Comparison of ENCODE assay signal across 11 cellular contexts in the genomic region with DNA sequence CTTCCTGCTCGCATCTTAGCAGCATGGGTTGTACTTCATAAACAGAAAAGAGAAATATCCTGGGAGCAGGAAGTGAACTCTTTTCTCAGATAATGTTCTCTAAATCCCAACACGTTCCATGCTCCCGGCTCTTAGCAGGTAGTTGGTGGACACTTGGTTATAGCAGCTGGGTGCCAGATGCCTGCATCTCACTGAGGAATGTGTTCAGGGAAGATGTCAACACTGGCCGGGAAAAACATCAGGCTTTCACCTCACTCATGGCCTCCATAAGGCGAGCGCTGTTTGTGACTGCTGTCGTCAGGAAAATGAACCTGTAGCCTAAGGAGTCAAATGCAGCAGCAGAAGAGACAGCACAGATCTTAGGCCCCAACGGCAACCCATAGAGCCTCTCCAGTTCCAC. TPM values are rescaled to one million over a fixed set of nuclear protein-coding genes. Genes with fewer than 3 reads are reported as not detected.
"Had no signal": no experiment of that assay in that cellular context is flagged by ENCODE, and none has a peak within 500 bp of the region (broad histone marks: within the 10 kb centered on the region; RNA-seq: fewer than 3 reads in every experiment).

No MANE protein-coding gene starts in this region.

- ATAC-seq: HCT116, HepG2, K562 had no signal

- H3K27ac Mint-ChIP-seq: HFFc6 had no signal

- H3K9ac ChIP-seq: GM23248 had no signal

- FAIRE-seq: HepG2, K562 had no signal

- DNase-seq: GM23248, GOT3, H7, HFFc6, KG1 had no signal

- H3K4me3 ChIP-seq: GM23248, HAP-1, K562 had no signal

- H3K4me3 Mint-ChIP-seq: HFFc6 had no signal

- H3K9me3 ChIP-seq: HAP-1 had no signal

- H3K27ac ChIP-seq: GM23248, HL-60 had no signal

- H3K9me3 Mint-ChIP-seq: HFFc6 had no signal

RNA-seq across cellular contexts. Expression of gene RCCD1, which starts 44.1 kb away (rescaled TPM):
- total RNA-seq: H4 had no signal
